ENCODE assay signal across 11 cellular contexts in genomic region chr1:221035680-221036153, GRCh38.
DNase-seq lines count a peak whose midpoint lies in the region; ATAC-seq and TF ChIP-seq lines count a peak whose summit lies in the region.
"Had no signal": no experiment of that assay in that cellular context is flagged by ENCODE, and none has a peak within 500 bp of the region (broad histone marks: within the 10 kb centered on the region; RNA-seq: fewer than 3 reads in every experiment).

No MANE protein-coding gene starts in this region.

- DNase-seq in EL (peak; percentile 87), MM.1S (no peak), amniotic stem cell (lab: John Stamatoyannopoulos, UW) (peak; percentile 30), left lung (no peak), mesothelial cell of epicardium (ENCODE audit: low spot score in 2 of 2, unreplicated experiment in 2 of 2) (no peak), C1 segment of cervical spinal cord (lab: John Stamatoyannopoulos, UW) (no peak)
- DNase-seq: activated CD8-positive, alpha-beta memory T cell treated with anti-CD3 and anti-CD28 coated beads, Interleukin-2, amount 10 ng/mL, durations not matched to agents 7 days and 5 days; NCI-H1105 treated with DMSO at 0.1 percent for 48 hours; SIG-M5 had no signal

- no peak overlapping the region for H3K4me3 Mint-ChIP-seq in mesothelial cell of epicardium
- H3K4me3 Mint-ChIP-seq: activated CD8-positive, alpha-beta memory T cell treated with anti-CD3 and anti-CD28 coated beads, Interleukin-2, amount 10 ng/mL, durations not matched to agents 7 days and 5 days had no signal

- H3K27ac Mint-ChIP-seq in mesothelial cell of epicardium, result no peak overlapping the region
- H3K27ac Mint-ChIP-seq: activated CD8-positive, alpha-beta memory T cell treated with anti-CD3 and anti-CD28 coated beads, Interleukin-2, amount 10 ng/mL, durations not matched to agents 7 days and 5 days had no signal

- no peak overlapping the region for H3K4me2 ChIP-seq in MM.1S (ENCODE audit: low read depth, low read length)

- no peak for TF ChIP-seq CTCF in MM.1S (IDR thresholded peaks at IDR 0.05; ENCODE audit: low read length)
- no peak for TF ChIP-seq CTCF in left lung (IDR thresholded peaks at IDR 0.05)
- no peak for TF ChIP-seq CTCF in mesothelial cell of epicardium (IDR thresholded peaks at IDR 0.05; ENCODE audit: unreplicated experiment)

- no peaks in the 10 kb centered on the region for H3K4me1 ChIP-seq in MM.1S (ENCODE audit: low read length)
- peaks cover 14% of the 10 kb centered on the region for H3K4me1 ChIP-seq in mesodermal cell (ENCODE audit: control insufficient read depth, insufficient read depth, low read length, poor library complexity, severe bottlenecking)
- peaks cover 5 to 18% of the 10 kb centered on the region in 2 donors for H3K4me1 ChIP-seq in left lung

- no peak overlapping the region for H3K4me3 ChIP-seq in MM.1S (ENCODE audit: low read length)
- H3K4me3 ChIP-seq in mesodermal cell (ENCODE audit: extremely low read depth, insufficient read depth, low read length, poor library complexity, severe bottlenecking), result no peak overlapping the region
- H3K4me3 ChIP-seq in left lung, result no peak overlapping the region

- no peak overlapping the region for H2AFZ ChIP-seq in MM.1S (ENCODE audit: low read length)

- peaks cover 16% of the 10 kb centered on the region for H3K4me1 Mint-ChIP-seq in mesothelial cell of epicardium

- H3K36me3 Mint-ChIP-seq in mesothelial cell of epicardium, result no peaks in the 10 kb centered on the region
- H3K36me3 Mint-ChIP-seq: activated CD8-positive, alpha-beta memory T cell treated with anti-CD3 and anti-CD28 coated beads, Interleukin-2, amount 10 ng/mL, durations not matched to agents 7 days and 5 days had no signal

- H3K79me2 ChIP-seq in MM.1S (ENCODE audit: low read length), result no peaks in the 10 kb centered on the region

- H3F3A ChIP-seq in MM.1S (ENCODE audit: insufficient read depth, low read length), result no peaks in the 10 kb centered on the region

- H3K27ac ChIP-seq in MM.1S (ENCODE audit: low read length), result peak overlapping the region; percentile 5; the same call in 1 of the 2 replicates
- H3K27ac ChIP-seq in mesodermal cell (ENCODE audit: low read depth, low read length, severe bottlenecking), result peak overlapping the region; percentile 64
- H3K27ac ChIP-seq in left lung, result no peak overlapping the region

- H3K9ac ChIP-seq in MM.1S (ENCODE audit: low read length), result no peak overlapping the region

- peaks cover 12% of the 10 kb centered on the region for H3K9me3 Mint-ChIP-seq in mesothelial cell of epicardium

- H3K36me3 ChIP-seq in MM.1S (replicated peaks; ENCODE audit: insufficient read depth, low read length), result no peaks in the 10 kb centered on the region
- H3K36me3 ChIP-seq in mesodermal cell (ENCODE audit: control insufficient read depth, insufficient read depth, low read length), result no peaks in the 10 kb centered on the region
- H3K36me3 ChIP-seq in left lung, result no peaks in the 10 kb centered on the region

- H4K20me1 ChIP-seq in MM.1S (ENCODE audit: insufficient read depth, low read length), result no peaks in the 10 kb centered on the region

- H3K27me3 Mint-ChIP-seq in mesothelial cell of epicardium (ENCODE audit: low read depth), result peaks cover 24% of the 10 kb centered on the region
- H3K27me3 Mint-ChIP-seq: activated CD8-positive, alpha-beta memory T cell treated with anti-CD3 and anti-CD28 coated beads, Interleukin-2, amount 10 ng/mL, durations not matched to agents 7 days and 5 days had no signal

- WGBS in mesodermal cell (ENCODE audit: insufficient coverage in 2 of 2), 2 experiments, result 42 to 45% methylated on average over 3 to 4 of the region's 6 CpGs

- intact Hi-C loops in left lung (cut with DNase I), result no loop called here

- ATAC-seq in left lung (no peak), HG03095 (IDR thresholded peaks at IDR 0.05; ENCODE audit: unreplicated experiment) (no peak)
- ATAC-seq: activated CD8-positive, alpha-beta memory T cell treated with anti-CD3 and anti-CD28 coated beads, Interleukin-2, amount 10 ng/mL, durations not matched to agents 7 days and 5 days had no signal

- no peaks in the 10 kb centered on the region for H3K9me2 ChIP-seq in MM.1S (replicated peaks; ENCODE audit: insufficient read depth, low read length)

- H3K9me3 ChIP-seq in MM.1S (replicated peaks; ENCODE audit: insufficient read depth, low read length) (no peaks in the 10 kb centered on the region), mesodermal cell (ENCODE audit: control insufficient read depth, low read length) (peaks cover 4% of the 10 kb centered on the region), left lung (no peaks in the 10 kb centered on the region)

- H3K27me3 ChIP-seq in MM.1S (replicated peaks; ENCODE audit: insufficient read depth, low read length) (no peaks in the 10 kb centered on the region), left lung (no peaks in the 10 kb centered on the region)

Comparison
In these comparisons a context has a peak if more than half of its experiments do, and no peak if none do; other contexts are left out.
1. DNase-seq: peak in EL (single experiment) and amniotic stem cell (single experiment); none in MM.1S (single experiment), left lung (0 of 2), mesothelial cell of epicardium (0 of 2) and C1 segment of cervical spinal cord (0 of 14).
2. H3K27ac ChIP-seq: peak in MM.1S (single experiment) and mesodermal cell (single experiment); none in left lung (0 of 2).